ENCODE assay signal across 14 cellular contexts in genomic region chr7:16223963-16224707, GRCh38.
DNase-seq lines count a peak whose midpoint lies in the region; ATAC-seq and TF ChIP-seq lines count a peak whose summit lies in the region.
"Had no signal": no experiment of that assay in that cellular context is flagged by ENCODE, and none has a peak within 500 bp of the region (broad histone marks: within the 10 kb centered on the region; RNA-seq: fewer than 3 reads in every experiment).

No MANE protein-coding gene starts in this region.

- CTCF ChIA-PET in CD8-positive, alpha-beta memory T cell (lab: Charles Lee) = interaction anchor here (1.4 kb wide), 1 partner anchor 197 kb away, joined by 3 read pairs; the partner anchor contains the start of gene CRPPA

- H3K79me2 ChIP-seq in osteoblast (ENCODE audit: insufficient read depth, low read length) = no peaks in the 10 kb centered on the region

- no peak for TF ChIP-seq CTCF in osteoblast (IDR thresholded peaks at IDR 0.05; ENCODE audit: extremely low read depth, low read depth, low read length)

- no peak for ATAC-seq in left ventricle myocardium superior
- ATAC-seq in GM19351 (IDR thresholded peaks at IDR 0.05; ENCODE audit: unreplicated experiment) = no peak

- H3K4me1 Mint-ChIP-seq in CD8-positive, alpha-beta memory T cell = peaks cover 19 to 23% (median 22%) of the 10 kb centered on the region in 3 donors
- H3K4me1 Mint-ChIP-seq: memory B cell had no signal

- H3K9me3 ChIP-seq in CD8-positive, alpha-beta memory T cell (ENCODE audit: low read length) = no peaks in the 10 kb centered on the region
- H3K9me3 ChIP-seq in SK-N-MC (ENCODE audit: low read depth, low read length) (no peaks in the 10 kb centered on the region; the same call in 1 of the 2 replicates), osteoblast (ENCODE audit: low read depth, low read length) (no peaks in the 10 kb centered on the region)
- H3K9me3 ChIP-seq: neutrophil had no signal

- H2AFZ ChIP-seq in osteoblast (ENCODE audit: low read length) = peak overlapping the region; percentile 60

- H3K4me3 ChIP-seq in CD8-positive, alpha-beta memory T cell (ENCODE audit: low read length) = no peak overlapping the region
- H3K4me3 ChIP-seq in SK-N-MC (peak overlapping the region; percentile 53), osteoblast (ENCODE audit: insufficient read depth, low read length) (peak overlapping the region; percentile 40)
- H3K4me3 ChIP-seq: coronary artery had no signal

- no peaks in the 10 kb centered on the region for H3K27me3 ChIP-seq in CD8-positive, alpha-beta memory T cell (ENCODE audit: insufficient read depth, low read length, poor library complexity, severe bottlenecking)
- H3K27me3 ChIP-seq in osteoblast (ENCODE audit: insufficient read depth, low read length) = no peaks in the 10 kb centered on the region
- H3K27me3 ChIP-seq: neutrophil had no signal

- no peaks in the 10 kb centered on the region for H4K20me1 ChIP-seq in osteoblast (ENCODE audit: insufficient read depth, low read length)

- H3K36me3 ChIP-seq in CD8-positive, alpha-beta memory T cell (ENCODE audit: insufficient read depth, low read length) = no peaks in the 10 kb centered on the region
- no peaks in the 10 kb centered on the region for H3K36me3 ChIP-seq in SK-N-MC (ENCODE audit: insufficient read depth, low read length)
- H3K36me3 ChIP-seq in osteoblast (ENCODE audit: insufficient read depth, low read length) = no peaks in the 10 kb centered on the region
- H3K36me3 ChIP-seq: neutrophil had no signal

- H3K4me3 Mint-ChIP-seq in CD8-positive, alpha-beta memory T cell = peak overlapping the region; percentile 31 to 80 (median 63)
- H3K4me3 Mint-ChIP-seq: memory B cell had no signal

- H3K4me1 ChIP-seq in CD8-positive, alpha-beta memory T cell (ENCODE audit: insufficient read depth, low read length) = peaks cover 7% of the 10 kb centered on the region
- no peaks in the 10 kb centered on the region for H3K4me1 ChIP-seq in osteoblast (ENCODE audit: insufficient read depth, low read length)

- H3K9ac ChIP-seq in SK-N-MC (ENCODE audit: insufficient read length) = peak overlapping the region; percentile 11

- H3K36me3 Mint-ChIP-seq in CD8-positive, alpha-beta memory T cell = peaks cover 0 to 3% (median 1%) of the 10 kb centered on the region in 3 donors
- H3K36me3 Mint-ChIP-seq: memory B cell had no signal

- intact Hi-C loops in left ventricle myocardium superior (cut with micrococcal nuclease) = no loop called here

- peak; percentile 14 to 71 (median 23) for DNase-seq in CD8-positive, alpha-beta memory T cell
- DNase-seq in SK-N-MC (ENCODE audit: low read depth, low spot score) (peak; percentile 72), activated T-helper 1 cell treated with Interleukin-2 at 50 U/mL for 16 hours (ENCODE audit: low read depth) (peak; percentile 2), osteoblast (ENCODE audit: insufficient read length, low spot score, missing footprints) (no peak), left ventricle myocardium superior (no peak), dedifferentiated amniotic fluid mesenchymal stem cell (ENCODE audit: extremely low spot score) (no peak), SK-N-DZ (ENCODE audit: low spot score) (no peak)
- DNase-seq: amniotic stem cell, DMS79, Right ventricle myocardium superior had no signal

- POLR2A ChIA-PET in CD8-positive, alpha-beta memory T cell (lab: Charles Lee) = no interaction called here

- H3K27ac Mint-ChIP-seq in CD8-positive, alpha-beta memory T cell = peak overlapping the region in 2 of 8 donors; percentile 41 to 56
- H3K27ac Mint-ChIP-seq: memory B cell had no signal

- H3K27ac ChIP-seq in CD8-positive, alpha-beta memory T cell (ENCODE audit: low read depth, low read length) = no peak overlapping the region
- peak overlapping the region; percentile 54; the same call in 1 of the 2 replicates for H3K27ac ChIP-seq in SK-N-MC
- no peak overlapping the region for H3K27ac ChIP-seq in osteoblast (ENCODE audit: low read depth, low read length)
- H3K27ac ChIP-seq: coronary artery, neutrophil had no signal

- H3K27me3 Mint-ChIP-seq in CD8-positive, alpha-beta memory T cell = no peaks in the 10 kb centered on the region
- H3K27me3 Mint-ChIP-seq: memory B cell had no signal

- peaks cover 5 to 12% (median 8%) of the 10 kb centered on the region in 5 donors for H3K9me3 Mint-ChIP-seq in CD8-positive, alpha-beta memory T cell

- H3K4me2 ChIP-seq in osteoblast (ENCODE audit: insufficient read depth, low read length) = peak overlapping the region; percentile 59

Comparison
In these comparisons a context has a peak if more than half of its experiments do, and no peak if none do; other contexts are left out.
1. DNase-seq: peak in CD8-positive, alpha-beta memory T cell (5 of 5), SK-N-MC (single experiment) and activated T-helper 1 cell treated with Interleukin-2 at 50 U/mL for 16 hours (single experiment); none in osteoblast (single experiment), left ventricle myocardium superior (single experiment), dedifferentiated amniotic fluid mesenchymal stem cell (single experiment) and SK-N-DZ (single experiment).